In genomic region chr20:38874460-38875169, GRCh38 we compare ENCODE assay signal across 8 cellular contexts. TPM values are rescaled to one million over a fixed set of nuclear protein-coding genes. Genes with fewer than 3 reads are reported as not detected.
DNase-seq lines count a peak whose midpoint lies in the region; ATAC-seq lines count a peak whose summit lies in the region.

No MANE protein-coding gene starts in this region.

- no peaks in the 10 kb centered on the region for H3K27me3 Mint-ChIP-seq in activated T-cell treated with anti-CD3 and anti-CD28 coated beads, Interleukin-2, amount 50 U/mL, for 4 hours (ENCODE audit: low read depth)
- H3K27me3 Mint-ChIP-seq in T-helper 2 cell treated with Interferon-gamma antibody and Interleukin-4, amounts not matched to agents 5 μg/mL and 100 μg/mL, for 36 hours (ENCODE audit: low read depth): no peaks in the 10 kb centered on the region

- DNase-seq in activated T-cell treated with anti-CD3 and anti-CD28 coated beads, Interleukin-2, amount 50 U/mL, for 4 hours: no peak
- no peak for DNase-seq in activated T-cell treated with anti-CD3 and anti-CD28 coated beads, Interleukin-2, amount 50 U/mL, for 1 hour
- DNase-seq in T-helper 2 cell treated with Interferon-gamma antibody and Interleukin-4, amounts not matched to agents 5 μg/mL and 100 μg/mL, for 36 hours (ENCODE audit: low spot score): peak; percentile 45
- DNase-seq in left cardiac atrium (no peak), substantia nigra (lab: John Stamatoyannopoulos, UW) (no peak), AML-193 (lab: John Stamatoyannopoulos, UW) (no peak), AG20443 (ENCODE audit: low spot score) (no peak)

- H3K27ac Mint-ChIP-seq in T-helper 2 cell treated with Interferon-gamma antibody and Interleukin-4, amounts not matched to agents 5 μg/mL and 100 μg/mL, for 36 hours: peak overlapping the region; percentile 90

- H3K9me3 Mint-ChIP-seq in activated T-cell treated with anti-CD3 and anti-CD28 coated beads, Interleukin-2, amount 50 U/mL, for 4 hours: no peaks in the 10 kb centered on the region
- H3K9me3 Mint-ChIP-seq in T-helper 2 cell treated with Interferon-gamma antibody and Interleukin-4, amounts not matched to agents 5 μg/mL and 100 μg/mL, for 36 hours: no peaks in the 10 kb centered on the region

- peaks cover 11% of the 10 kb centered on the region for H3K36me3 Mint-ChIP-seq in activated T-cell treated with anti-CD3 and anti-CD28 coated beads, Interleukin-2, amount 50 U/mL, for 4 hours (ENCODE audit: insufficient read depth)
- peaks cover 13% of the 10 kb centered on the region for H3K36me3 Mint-ChIP-seq in T-helper 2 cell treated with Interferon-gamma antibody and Interleukin-4, amounts not matched to agents 5 μg/mL and 100 μg/mL, for 36 hours (ENCODE audit: low read depth)

- intact Hi-C loops in left cardiac atrium (cut with DNase I): no loop called here

- H3K27ac ChIP-seq in substantia nigra (ENCODE audit: low read depth, low read length, poor library complexity, severe bottlenecking): peak overlapping the region; percentile 9

- no peak for ATAC-seq in activated T-cell treated with anti-CD3 and anti-CD28 coated beads, Interleukin-2, amount 50 U/mL, for 4 hours
- peak; percentile 17 to 41 for ATAC-seq in left cardiac atrium
- ATAC-seq in HG03342 (IDR thresholded peaks at IDR 0.05; ENCODE audit: unreplicated experiment): no peak

- peak overlapping the region; percentile 74 for H3K4me3 Mint-ChIP-seq in activated T-cell treated with anti-CD3 and anti-CD28 coated beads, Interleukin-2, amount 50 U/mL, for 4 hours
- peak overlapping the region; percentile 86 for H3K4me3 Mint-ChIP-seq in T-helper 2 cell treated with Interferon-gamma antibody and Interleukin-4, amounts not matched to agents 5 μg/mL and 100 μg/mL, for 36 hours

- H3K4me1 Mint-ChIP-seq in activated T-cell treated with anti-CD3 and anti-CD28 coated beads, Interleukin-2, amount 50 U/mL, for 4 hours (ENCODE audit: low read depth): peaks cover 91% of the 10 kb centered on the region
- H3K4me1 Mint-ChIP-seq in T-helper 2 cell treated with Interferon-gamma antibody and Interleukin-4, amounts not matched to agents 5 μg/mL and 100 μg/mL, for 36 hours (ENCODE audit: low read depth): peaks cover 83% of the 10 kb centered on the region

RNA-seq across cellular contexts. Expression of gene FAM83D, which starts 51.6 kb away (rescaled TPM):
- total RNA-seq in activated T-cell treated with anti-CD3 and anti-CD28 coated beads, Interleukin-2, amount 50 U/mL, for 4 hours: 1 to 10 TPM; 1.3 to 1.9 (median 1.4) TPM
- under 1 TPM; 0.42 to 0.65 TPM for total RNA-seq in left cardiac atrium

Comparison
In these comparisons a context has a peak if more than half of its experiments do, and no peak if none do; other contexts are left out.
1. ATAC-seq: peak in left cardiac atrium (2 of 2); none in activated T-cell treated with anti-CD3 and anti-CD28 coated beads, Interleukin-2, amount 50 U/mL, for 4 hours (0 of 2) and HG03342 (single experiment).